27 cellular contexts compared by ENCODE assay signal in the genomic region with DNA sequence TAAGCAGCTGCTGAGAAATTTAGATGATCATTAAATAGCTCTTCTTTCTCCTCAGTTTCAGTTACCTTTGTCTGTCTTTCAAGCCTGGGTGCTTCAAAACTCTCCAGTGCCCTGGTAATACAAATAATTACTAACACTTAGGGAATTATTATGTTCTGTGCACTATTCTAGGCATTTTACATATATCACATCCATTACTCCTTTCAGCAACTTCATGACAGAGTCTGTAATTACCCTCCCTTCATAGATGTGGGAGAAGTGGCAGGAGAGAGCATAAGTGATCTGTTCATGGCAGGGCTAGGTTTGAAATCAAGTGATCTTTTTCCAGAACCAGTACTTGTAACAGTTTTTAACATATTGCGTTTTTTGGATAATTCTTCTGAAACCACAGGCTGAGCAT.
"Had no signal": no experiment of that assay in that cellular context is flagged by ENCODE, and none has a peak within 500 bp of the region (broad histone marks: within the 10 kb centered on the region; RNA-seq: fewer than 3 reads in every experiment).

No MANE protein-coding gene starts in this region.

- H3K9me3 Mint-ChIP-seq: activated naive CD4-positive, alpha-beta T cell treated with anti-CD3 and anti-CD28 coated beads, Interleukin-2, amount 10 ng/mL, durations not matched to agents 7 days and 5 days; activated naive CD8-positive, alpha-beta T cell treated with anti-CD3 and anti-CD28 coated beads, Interleukin-2, amount 10 ng/mL, durations not matched to agents 7 days and 5 days; activated T-helper 1 cell treated with anti-CD3 and anti-CD28 coated beads, Interleukin-12 subunit alpha, Interleukin-12 subunit beta, Interleukin-2, Interleukin-4 antibody, amounts not matched to agents 30 ng/mL and 10 ng/mL and 1 ng/mL, durations not matched to agents 14 hours and 24 hours and 36 hours; brain; endodermal cell; immature natural killer cell; mesothelial cell of epicardium; naive B cell; nephron progenitor cell; stimulated activated effector memory CD8-positive, alpha-beta T cell treated with anti-CD3 and anti-CD28 coated beads, Interleukin-12 subunit alpha, Interleukin-12 subunit beta, amount 100 ng/mL, for 72 hours; stimulated activated naive CD8-positive, alpha-beta T cell treated with anti-CD3 and anti-CD28 coated beads, Interleukin-15, Interleukin-2, amounts not matched to agents 100 ng/mL and 50 ng/mL, for 24 hours had no signal

- ATAC-seq: activated CD4-positive, CD25-positive, alpha-beta regulatory T cell treated with anti-CD3 and anti-CD28 coated beads, Interleukin-2, amount 50 U/mL, for 24 hours; esophagus mucosa; heart left ventricle; left colon; right lobe of liver; stimulated activated effector memory CD8-positive, alpha-beta T cell treated with anti-CD3 and anti-CD28 coated beads, Interleukin-12 subunit alpha, Interleukin-12 subunit beta, amount 100 ng/mL, for 72 hours had no signal

- H3K27me3 Mint-ChIP-seq: activated naive CD4-positive, alpha-beta T cell treated with anti-CD3 and anti-CD28 coated beads, Interleukin-2, amount 10 ng/mL, durations not matched to agents 7 days and 5 days; activated naive CD8-positive, alpha-beta T cell treated with anti-CD3 and anti-CD28 coated beads, Interleukin-2, amount 10 ng/mL, durations not matched to agents 7 days and 5 days; brain; naive B cell; progenitor cell of endocrine pancreas; stimulated activated naive CD8-positive, alpha-beta T cell treated with anti-CD3 and anti-CD28 coated beads, Interleukin-15, Interleukin-2, amounts not matched to agents 100 ng/mL and 50 ng/mL, for 24 hours had no signal

- H3K4me3 Mint-ChIP-seq: activated naive CD4-positive, alpha-beta T cell treated with anti-CD3 and anti-CD28 coated beads, Interleukin-2, amount 10 ng/mL, durations not matched to agents 7 days and 5 days; activated naive CD8-positive, alpha-beta T cell treated with anti-CD3 and anti-CD28 coated beads, Interleukin-2, amount 10 ng/mL, durations not matched to agents 7 days and 5 days; activated T-helper 1 cell treated with anti-CD3 and anti-CD28 coated beads, Interleukin-12 subunit alpha, Interleukin-12 subunit beta, Interleukin-2, Interleukin-4 antibody, amounts not matched to agents 30 ng/mL and 10 ng/mL and 1 ng/mL, durations not matched to agents 14 hours and 24 hours and 36 hours; brain; endodermal cell; immature natural killer cell; mesothelial cell of epicardium; naive B cell; nephron progenitor cell; stimulated activated effector memory CD8-positive, alpha-beta T cell treated with anti-CD3 and anti-CD28 coated beads, Interleukin-12 subunit alpha, Interleukin-12 subunit beta, amount 100 ng/mL, for 72 hours; stimulated activated naive CD8-positive, alpha-beta T cell treated with anti-CD3 and anti-CD28 coated beads, Interleukin-15, Interleukin-2, amounts not matched to agents 100 ng/mL and 50 ng/mL, for 24 hours had no signal

- DNase-seq: activated CD4-positive, alpha-beta T cell treated with anti-CD3 and anti-CD28 coated beads for 48 hours; activated CD4-positive, alpha-beta T cell treated with anti-CD3 and anti-CD28 coated beads, Interleukin-2, amount 50 U/mL, for 48 hours; activated CD8-positive, alpha-beta memory T cell treated with anti-CD3 and anti-CD28 coated beads for 24 hours; activated effector memory CD4-positive, alpha-beta T cell treated with anti-CD3 and anti-CD28 coated beads, Interleukin-2, amount 50 U/mL, for 16 hours; activated naive CD4-positive, alpha-beta T cell treated with anti-CD3 and anti-CD28 coated beads, Interleukin-2, amount 10 ng/mL, durations not matched to agents 7 days and 5 days; activated naive CD8-positive, alpha-beta T cell treated with anti-CD3 and anti-CD28 coated beads, Interleukin-2, amount 10 ng/mL, durations not matched to agents 7 days and 5 days; endodermal cell; foreskin fibroblast; heart left ventricle; hypothalamus; immature natural killer cell; kidney; left colon; naive B cell; nephron progenitor cell; ovary; right lobe of liver; stimulated activated CD4-positive, alpha-beta T cell treated with anti-CD3 and anti-CD28 coated beads, Interleukin-4, amount 100 ng/mL, for 24 hours; trophoblast cell had no signal

- H3K4me1 Mint-ChIP-seq: activated naive CD4-positive, alpha-beta T cell treated with anti-CD3 and anti-CD28 coated beads, Interleukin-2, amount 10 ng/mL, durations not matched to agents 7 days and 5 days; endodermal cell had no signal

- H3K27ac Mint-ChIP-seq: activated naive CD4-positive, alpha-beta T cell treated with anti-CD3 and anti-CD28 coated beads, Interleukin-2, amount 10 ng/mL, durations not matched to agents 7 days and 5 days; activated naive CD8-positive, alpha-beta T cell treated with anti-CD3 and anti-CD28 coated beads, Interleukin-2, amount 10 ng/mL, durations not matched to agents 7 days and 5 days; activated T-helper 1 cell treated with anti-CD3 and anti-CD28 coated beads, Interleukin-12 subunit alpha, Interleukin-12 subunit beta, Interleukin-2, Interleukin-4 antibody, amounts not matched to agents 30 ng/mL and 10 ng/mL and 1 ng/mL, durations not matched to agents 14 hours and 24 hours and 36 hours; endodermal cell; immature natural killer cell; mesothelial cell of epicardium; naive B cell; nephron progenitor cell; progenitor cell of endocrine pancreas; stimulated activated effector memory CD8-positive, alpha-beta T cell treated with anti-CD3 and anti-CD28 coated beads, Interleukin-12 subunit alpha, Interleukin-12 subunit beta, amount 100 ng/mL, for 72 hours; stimulated activated naive CD8-positive, alpha-beta T cell treated with anti-CD3 and anti-CD28 coated beads, Interleukin-15, Interleukin-2, amounts not matched to agents 100 ng/mL and 50 ng/mL, for 24 hours had no signal
